In the genomic region with DNA sequence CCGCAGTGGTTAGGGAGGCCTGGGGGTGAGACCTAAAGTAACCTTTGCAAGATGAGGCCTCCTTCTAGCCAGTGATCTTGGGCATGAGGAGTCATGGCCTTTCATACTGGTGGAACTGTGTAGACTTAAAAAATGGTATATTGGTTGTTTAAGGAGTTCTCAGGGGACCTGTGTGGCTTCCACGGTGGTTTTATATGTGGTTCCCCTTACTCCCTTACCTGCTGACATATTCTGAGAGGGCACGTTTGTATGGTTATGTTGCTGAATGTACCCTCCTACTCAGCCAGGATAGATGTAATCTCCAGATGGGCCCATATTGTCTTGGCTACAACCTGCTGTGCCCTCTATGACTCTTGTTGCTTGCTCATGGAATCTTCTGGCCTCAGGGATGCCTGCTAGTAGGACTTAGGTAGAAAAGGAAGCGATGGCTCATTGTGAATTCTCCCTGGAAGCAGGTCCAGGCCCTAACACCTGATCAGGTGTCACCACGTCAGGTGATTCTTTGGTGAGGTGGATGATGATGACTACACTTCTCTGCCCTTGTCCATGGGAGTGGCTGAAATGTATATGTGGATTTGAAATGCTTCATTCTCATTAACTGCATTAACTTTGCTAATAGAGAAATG, we compare ENCODE assay signal across 9 cellular contexts. TPM values are rescaled to one million over a fixed set of nuclear protein-coding genes. Genes with fewer than 3 reads are reported as not detected.
A peak's percentile ranks its signal among the peaks of the same experiment; 100 is the strongest.
DNase-seq lines count a peak whose midpoint lies in the region; ATAC-seq and TF ChIP-seq lines count a peak whose summit lies in the region.
"Had no signal": no experiment of that assay in that cellular context is flagged by ENCODE, and none has a peak within 500 bp of the region (broad histone marks: within the 10 kb centered on the region; RNA-seq: fewer than 3 reads in every experiment).

No MANE protein-coding gene starts in this region.

- H3K9ac ChIP-seq in HUES6 (ENCODE audit: low read length) = no peak overlapping the region

- no peaks in the 10 kb centered on the region for H3K9me3 ChIP-seq in CD4-positive, alpha-beta memory T cell (ENCODE audit: control insufficient read depth in 1 of 2, low read length in 2 of 2)
- H3K9me3 ChIP-seq in HUES6 (ENCODE audit: control insufficient read depth, insufficient read depth, low read depth, low read length) = no peaks in the 10 kb centered on the region
- H3K9me3 ChIP-seq: colonic mucosa had no signal

- H3K27ac Mint-ChIP-seq in CD4-positive, alpha-beta memory T cell = peak overlapping the region in 5 of 7 donors; percentile 63 to 90 (median 70)
- H3K27ac Mint-ChIP-seq in MCF 10A (ENCODE audit: low read depth, unreplicated experiment) = no peak overlapping the region
- H3K27ac Mint-ChIP-seq in naive B cell = peak overlapping the region in 5 of 6 donors; percentile 67 to 95 (median 91)

- BruUV-seq in MCF 10A (replicated peaks; lab: Mats Ljungman, UMichigan) = no TSS peak

- H3K4me1 ChIP-seq in CD4-positive, alpha-beta memory T cell (ENCODE audit: insufficient read depth, low read length) = peaks cover 38% of the 10 kb centered on the region
- peaks cover 12% of the 10 kb centered on the region; the same call in 1 of the 2 replicates for H3K4me1 ChIP-seq in HUES6 (ENCODE audit: control insufficient read depth, insufficient read depth, low read length)

- ATAC-seq in naive B cell (ENCODE audit: low read depth in 2 of 2) (no peak), GM18870 (IDR thresholded peaks at IDR 0.05; ENCODE audit: unreplicated experiment) (no peak)

- H3K4me3 ChIP-seq in CD4-positive, alpha-beta memory T cell (ENCODE audit: low read length in 2 of 2) = peak overlapping the region in 1 of 2 donors; percentile 23
- H3K4me3 ChIP-seq in HUES6 (ENCODE audit: low read depth, low read length) = peak overlapping the region; percentile 83

- POLR2A ChIA-PET in CD4-positive, alpha-beta memory T cell (lab: Charles Lee; ENCODE audit: partially characterized antibody) = no interaction called here
- POLR2A ChIA-PET in MCF 10A (lab: Yijun Ruan, JAX) = interaction anchor here (1.1 to 4.9 kb wide), 4 partner anchors 12 to 81 kb away, joined by 4 to 30 read pairs (median 6); a partner anchor contains a TSS

- no peak for DNase-seq in CD4-positive, alpha-beta memory T cell
- DNase-seq in MCF 10A (ENCODE audit: unreplicated experiment) (peak; percentile 21), naive B cell (no peak), epidermal melanocyte (ENCODE audit: insufficient read length, low spot score) (no peak), iPS-NIHi7 (ENCODE audit: extremely low spot score) (no peak), germinal center (ENCODE audit: low spot score) (no peak)
- DNase-seq: colonic mucosa had no signal

- intact Hi-C loops in CD4-positive, alpha-beta memory T cell (cut with micrococcal nuclease) = loop anchor here (5.0 kb wide), 1 partner anchor 90 kb away; a partner anchor contains a TSS
- intact Hi-C loops in MCF 10A (cut with micrococcal nuclease) = no loop called here

- peak overlapping the region; percentile 25 for H3K27ac ChIP-seq in CD4-positive, alpha-beta memory T cell (ENCODE audit: low read depth, low read length)
- no peak overlapping the region for H3K27ac ChIP-seq in HUES6 (ENCODE audit: low read depth, low read length)
- H3K27ac ChIP-seq: colonic mucosa had no signal

- peaks cover 32 to 53% of the 10 kb centered on the region in 2 donors for H3K36me3 Mint-ChIP-seq in CD4-positive, alpha-beta memory T cell
- H3K36me3 Mint-ChIP-seq in MCF 10A (ENCODE audit: insufficient read depth, unreplicated experiment) (peaks cover 47% of the 10 kb centered on the region), naive B cell (peaks cover 10 to 18% of the 10 kb centered on the region in 2 donors)

- H3K27me3 ChIP-seq in CD4-positive, alpha-beta memory T cell (ENCODE audit: insufficient read depth, low read length) = no peaks in the 10 kb centered on the region
- no peaks in the 10 kb centered on the region for H3K27me3 ChIP-seq in HUES6 (ENCODE audit: control insufficient read depth, insufficient read depth, low read length)
- H3K27me3 ChIP-seq: colonic mucosa had no signal

- TF ChIP-seq CTCF in MCF 10A (IDR thresholded peaks at IDR 0.05; ENCODE audit: unreplicated experiment) = no peak

- H3K36me3 ChIP-seq in CD4-positive, alpha-beta memory T cell (ENCODE audit: insufficient read depth, low read length) = peaks cover 29% of the 10 kb centered on the region
- peaks cover 52% of the 10 kb centered on the region for H3K36me3 ChIP-seq in HUES6 (ENCODE audit: control insufficient read depth, insufficient read depth, low read length)

- peak overlapping the region in 7 of 8 donors; percentile 69 to 82 (median 79) for H3K4me3 Mint-ChIP-seq in CD4-positive, alpha-beta memory T cell
- H3K4me3 Mint-ChIP-seq in MCF 10A (ENCODE audit: unreplicated experiment) (no peak overlapping the region), naive B cell (peak overlapping the region in 4 of 8 donors; percentile 58 to 83 (median 74))

- H3K27me3 Mint-ChIP-seq in CD4-positive, alpha-beta memory T cell = no peaks in the 10 kb centered on the region
- no peaks in the 10 kb centered on the region for H3K27me3 Mint-ChIP-seq in MCF 10A (ENCODE audit: insufficient read depth, unreplicated experiment)
- no peaks in the 10 kb centered on the region for H3K27me3 Mint-ChIP-seq in naive B cell

- peaks cover 0 to 10% (median 3%) of the 10 kb centered on the region in 8 donors for H3K9me3 Mint-ChIP-seq in CD4-positive, alpha-beta memory T cell
- H3K9me3 Mint-ChIP-seq in MCF 10A (ENCODE audit: unreplicated experiment) = no peaks in the 10 kb centered on the region
- no peaks in the 10 kb centered on the region for H3K9me3 Mint-ChIP-seq in naive B cell

- H3K4me1 Mint-ChIP-seq in CD4-positive, alpha-beta memory T cell = peaks cover 12 to 47% (median 32%) of the 10 kb centered on the region in 4 donors
- H3K4me1 Mint-ChIP-seq in MCF 10A (ENCODE audit: insufficient read depth, unreplicated experiment) (peaks cover 20% of the 10 kb centered on the region), naive B cell (peaks cover 32 to 48% (median 32%) of the 10 kb centered on the region in 3 donors)

- CTCF ChIA-PET in CD4-positive, alpha-beta memory T cell (lab: Charles Lee; ENCODE audit: partially characterized antibody) = no interaction called here
- CTCF ChIA-PET in MCF 10A (lab: Yijun Ruan, JAX) = interaction anchor here (0.6 to 1.3 kb wide), 4 partner anchors 12 to 65 kb away, joined by 3 to 4 read pairs (median 4); no protein-coding TSS in a partner anchor

RNA-seq across cellular contexts. Expression of a gene that starts 1.8 kb away (rescaled TPM):
- total RNA-seq in CD4-positive, alpha-beta memory T cell = 10 to 100 TPM; 60.2 to 69.6 TPM
- polyA plus RNA-seq in CD4-positive, alpha-beta memory T cell = 1 to 10 TPM; 4.4 to 4.8 TPM
- total RNA-seq in MCF 10A (2022) = 72.5 and 95.5 TPM in 2 replicates
- 10 to 100 TPM in 4 of 6 donors, 1 to 10 TPM in 1, not detected in 1; 9.2 to 16.6 (median 14.6) TPM for polyA plus RNA-seq in naive B cell (ENCODE audit: low read depth in 6 of 6)

RNA-seq across cellular contexts. Expression of a gene that starts 38.1 kb away (rescaled TPM):
- total RNA-seq in CD4-positive, alpha-beta memory T cell = 10 to 100 TPM in 1 of 2 experiments, 1 to 10 TPM in 1; 9.4 to 10.7 TPM
- polyA plus RNA-seq in CD4-positive, alpha-beta memory T cell = 1 to 10 TPM; 1.9 to 6.2 TPM
- total RNA-seq in MCF 10A (2022) = 9.2 and 10.8 TPM in 2 replicates
- polyA plus RNA-seq in naive B cell (ENCODE audit: low read depth in 6 of 6) = 10 to 100 TPM in 3 of 6 donors, 1 to 10 TPM in 3; 6.0 to 12.9 (median 9.5) TPM

RNA-seq across cellular contexts. Expression of a gene that starts 41.7 kb away (rescaled TPM):
- 10 to 100 TPM; 19.7 to 21.6 TPM for total RNA-seq in CD4-positive, alpha-beta memory T cell
- 1 to 10 TPM; 2.7 to 5.6 TPM for polyA plus RNA-seq in CD4-positive, alpha-beta memory T cell
- total RNA-seq in MCF 10A (2022) = 11.8 and 12.2 TPM in 2 replicates
- 1 to 10 TPM in 5 of 6 donors, not detected in 1; 3.4 to 5.9 (median 4.7) TPM for polyA plus RNA-seq in naive B cell (ENCODE audit: low read depth in 6 of 6)

RNA-seq across cellular contexts. Expression of a gene that starts 51.3 kb away (rescaled TPM):
- total RNA-seq in CD4-positive, alpha-beta memory T cell = under 1 TPM; 0.67 to 0.81 TPM
- under 1 TPM; 0.29 to 0.54 TPM for polyA plus RNA-seq in CD4-positive, alpha-beta memory T cell
- 0.93 and 1.2 TPM in 2 replicates for total RNA-seq in MCF 10A (2022)
- 1 to 10 TPM in 3 of 6 donors, under 1 TPM in 2, not detected in 1; 0.41 to 2.5 (median 1.7) TPM for polyA plus RNA-seq in naive B cell (ENCODE audit: low read depth in 6 of 6)
